Comparison of ENCODE assay signal across 10 cellular contexts in genomic region chr6:154298297-154298696, GRCh38. TPM values are rescaled to one million over a fixed set of nuclear protein-coding genes. Genes with fewer than 3 reads are reported as not detected.
DNase-seq lines count a peak whose midpoint lies in the region; ATAC-seq and TF ChIP-seq lines count a peak whose summit lies in the region.
"Had no signal": no experiment of that assay in that cellular context is flagged by ENCODE, and none has a peak within 500 bp of the region (broad histone marks: within the 10 kb centered on the region; RNA-seq: fewer than 3 reads in every experiment).

No MANE protein-coding gene starts in this region.

- no peak overlapping the region for H3K27ac ChIP-seq in mesenchymal stem cell (ENCODE audit: low read length, poor library complexity, severe bottlenecking)
- no peak overlapping the region for H3K27ac ChIP-seq in CD4-positive, alpha-beta T cell (ENCODE audit: low read depth, low read length)
- H3K27ac ChIP-seq: coronary artery had no signal

- no peaks in the 10 kb centered on the region for H3K79me1 ChIP-seq in mesenchymal stem cell (replicated peaks; ENCODE audit: low read length, poor library complexity, severe bottlenecking)

- H3K9ac ChIP-seq in adipocyte (ENCODE audit: low read length) (no peak overlapping the region), mesenchymal stem cell (ENCODE audit: low read length) (no peak overlapping the region)

- no peak overlapping the region for H3K23ac ChIP-seq in mesenchymal stem cell (ENCODE audit: low read length in 2 of 2)

- no peak overlapping the region for H3K18ac ChIP-seq in mesenchymal stem cell (ENCODE audit: low read depth in 1 of 2, low read length in 2 of 2)

- H3K9me3 ChIP-seq in adipocyte (ENCODE audit: control insufficient read depth, low read length): no peaks in the 10 kb centered on the region
- H3K9me3 ChIP-seq in mesenchymal stem cell (ENCODE audit: control insufficient read depth, low read length): no peaks in the 10 kb centered on the region
- no peaks in the 10 kb centered on the region for H3K9me3 ChIP-seq in CD4-positive, alpha-beta T cell (ENCODE audit: control insufficient read depth, low read length)
- H3K9me3 ChIP-seq: upper lobe of left lung had no signal

- no peak overlapping the region for H4K91ac ChIP-seq in mesenchymal stem cell (ENCODE audit: low read length)

- H3K4me1 ChIP-seq in adipocyte (ENCODE audit: control insufficient read depth, insufficient read depth, low read length) (peaks cover 16% of the 10 kb centered on the region), mesenchymal stem cell (ENCODE audit: control insufficient read depth, insufficient read depth, low read depth, low read length) (peaks cover 16% of the 10 kb centered on the region)

- intact Hi-C loops in CD4-positive, alpha-beta T cell (cut with DNase I, micrococcal nuclease): no loop called here

- no peak overlapping the region for H2BK5ac ChIP-seq in mesenchymal stem cell (ENCODE audit: low read depth, low read length, poor library complexity, severe bottlenecking)

- H3K4me2 ChIP-seq in mesenchymal stem cell (ENCODE audit: low read length, poor library complexity, severe bottlenecking): no peak overlapping the region

- H2BK15ac ChIP-seq in mesenchymal stem cell (ENCODE audit: low read depth, poor library complexity, severe bottlenecking): no peak overlapping the region

- H3K14ac ChIP-seq in mesenchymal stem cell (ENCODE audit: low read length in 2 of 2): no peak overlapping the region

- H2AK5ac ChIP-seq in mesenchymal stem cell (ENCODE audit: low read length, severe bottlenecking): no peak overlapping the region

- no peak overlapping the region for H3K27ac Mint-ChIP-seq in CD4-positive, alpha-beta T cell

- no peak overlapping the region for H2AFZ ChIP-seq in mesenchymal stem cell (ENCODE audit: low read depth, low read length)

- 90% methylated on average over 2 of the region's 3 CpGs for WGBS in mesenchymal stem cell

- peaks cover 7% of the 10 kb centered on the region for H3K4me1 Mint-ChIP-seq in CD4-positive, alpha-beta T cell (ENCODE audit: low read depth)

- no peak overlapping the region for H3K4me3 Mint-ChIP-seq in CD4-positive, alpha-beta T cell

- no peaks in the 10 kb centered on the region for H3K36me3 Mint-ChIP-seq in CD4-positive, alpha-beta T cell (ENCODE audit: low read depth)

- no peaks in the 10 kb centered on the region for H3K27me3 ChIP-seq in adipocyte (replicated peaks; ENCODE audit: control insufficient read depth, insufficient read depth, low read length)
- no peaks in the 10 kb centered on the region for H3K27me3 ChIP-seq in mesenchymal stem cell (ENCODE audit: control insufficient read depth in 1 of 2, insufficient read depth in 1 of 2, low read length in 2 of 2)
- H3K27me3 ChIP-seq in CD4-positive, alpha-beta T cell (ENCODE audit: control insufficient read depth, insufficient read depth, low read length): no peaks in the 10 kb centered on the region

- POLR2A ChIA-PET in CD4-positive, alpha-beta T cell (lab: Charles Lee): no interaction called here

- TF ChIP-seq CTCF in CD4-positive, alpha-beta T cell (IDR thresholded peaks at IDR 0.05): no peak

- H3K4me3 ChIP-seq in adipocyte (ENCODE audit: low read length) (peak overlapping the region; percentile 23), mesenchymal stem cell (ENCODE audit: insufficient read depth in 1 of 2, low read depth in 1 of 2, low read length in 2 of 2) (peak overlapping the region in 1 of 2 experiments; percentile 18)
- H3K4me3 ChIP-seq: coronary artery, upper lobe of left lung had no signal

- H3K36me3 ChIP-seq in adipocyte (ENCODE audit: control insufficient read depth, insufficient read depth, low read length, severe bottlenecking) (no peaks in the 10 kb centered on the region), mesenchymal stem cell (ENCODE audit: control insufficient read depth in 1 of 2, insufficient read depth in 2 of 2, low read depth in 1 of 2, low read length in 2 of 2) (no peaks in the 10 kb centered on the region)
- H3K36me3 ChIP-seq: upper lobe of left lung had no signal

- peak; percentile 54 for ATAC-seq in GM18519 (IDR thresholded peaks at IDR 0.05; ENCODE audit: low FRiP score, unreplicated experiment)
- ATAC-seq in HG02884 (IDR thresholded peaks at IDR 0.05; ENCODE audit: unreplicated experiment): peak; percentile 40
- ATAC-seq in CD4-positive, alpha-beta T cell (ENCODE audit: poor library complexity): no peak

- H3K27me3 Mint-ChIP-seq in CD4-positive, alpha-beta T cell: no peaks in the 10 kb centered on the region

- H4K8ac ChIP-seq in mesenchymal stem cell (ENCODE audit: low read length): no peak overlapping the region

- no peak overlapping the region for H2BK12ac ChIP-seq in mesenchymal stem cell (ENCODE audit: low read length in 2 of 2)

- no peaks in the 10 kb centered on the region for H3K9me3 Mint-ChIP-seq in CD4-positive, alpha-beta T cell

- CTCF ChIA-PET in CD4-positive, alpha-beta T cell (lab: Charles Lee): no interaction called here

- DNase-seq in adipocyte (ENCODE audit: low read depth) (peak; percentile 61), mesenchymal stem cell (peak; percentile 27), GM03348 (ENCODE audit: low spot score) (no peak), HuH-7.5 (ENCODE audit: low spot score) (no peak)
- no peak for DNase-seq in activated CD4-positive, alpha-beta T cell treated with anti-CD3 and anti-CD28 coated beads for 48 hours
- DNase-seq in CD4-positive, alpha-beta T cell: no peak
- DNase-seq: upper lobe of left lung had no signal

- no peak overlapping the region for H2BK120ac ChIP-seq in mesenchymal stem cell (ENCODE audit: low read depth, low read length)

- no peak overlapping the region for H3K4ac ChIP-seq in mesenchymal stem cell (ENCODE audit: low read depth in 1 of 2, low read length in 2 of 2)

RNA-seq across cellular contexts. Expression of gene IPCEF1, which starts 58.3 kb away (rescaled TPM):
- polyA plus RNA-seq in mesenchymal stem cell (2013, experiment 1 of 2): 0.04 TPM
- polyA plus RNA-seq in mesenchymal stem cell (2013, experiment 2 of 2): 0.07 TPM
- 10 to 100 TPM; 92.4 to 96.8 TPM for total RNA-seq in CD4-positive, alpha-beta T cell

Comparison
In these comparisons a context has a peak if more than half of its experiments do, and no peak if none do; other contexts are left out.
1. DNase-seq: peak in adipocyte (single experiment) and mesenchymal stem cell (single experiment); none in activated CD4-positive, alpha-beta T cell treated with anti-CD3 and anti-CD28 coated beads for 48 hours (single experiment), GM03348 (single experiment), CD4-positive, alpha-beta T cell (0 of 10) and HuH-7.5 (single experiment).